ENCODE assay signal across 9 cellular contexts in genomic region chr17:39151680-39152058, GRCh38. TPM values are rescaled to one million over a fixed set of nuclear protein-coding genes. Genes with fewer than 3 reads are reported as not detected.
DNase-seq lines count a peak whose midpoint lies in the region; ATAC-seq and TF ChIP-seq lines count a peak whose summit lies in the region.
"Had no signal": no experiment of that assay in that cellular context is flagged by ENCODE, and none has a peak within 500 bp of the region (broad histone marks: within the 10 kb centered on the region; RNA-seq: fewer than 3 reads in every experiment).

No MANE protein-coding gene starts in this region.

- H3K27ac ChIP-seq in left lung (peak overlapping the region in 1 of 2 donors; percentile 85), temporal lobe (ENCODE audit: low read depth, low read length) (peak overlapping the region; percentile 50)

- no peaks in the 10 kb centered on the region for H3K9me3 ChIP-seq in left lung

- POLR2A ChIA-PET in activated naive CD8-positive, alpha-beta T cell treated with anti-CD3 and anti-CD28 coated beads, Interleukin-2, amount 10 ng/mL, durations not matched to agents 7 days and 5 days (lab: Charles Lee) = interaction anchor here (0.8 to 4.1 kb wide), 12 partner anchors 14 to 298 kb away, joined by 3 to 34 read pairs (median 6); partner anchors contain the start of genes ARL5C and RPL19

- ATAC-seq in activated CD8-positive, alpha-beta memory T cell treated with anti-CD3 and anti-CD28 coated beads, Interleukin-2, amount 10 ng/mL, durations not matched to agents 7 days and 5 days = no peak
- no peak for ATAC-seq in activated naive CD8-positive, alpha-beta T cell treated with anti-CD3 and anti-CD28 coated beads, Interleukin-2, amount 10 ng/mL, durations not matched to agents 7 days and 5 days (ENCODE audit: low read depth)
- ATAC-seq in left lung = no peak
- ATAC-seq in GM21381 (IDR thresholded peaks at IDR 0.05; ENCODE audit: unreplicated experiment) = no peak

- TF ChIP-seq CTCF in left lung (IDR thresholded peaks at IDR 0.05) = no peak

- peak overlapping the region; percentile 42 for H3K27ac Mint-ChIP-seq in activated CD8-positive, alpha-beta memory T cell treated with anti-CD3 and anti-CD28 coated beads, Interleukin-2, amount 10 ng/mL, durations not matched to agents 7 days and 5 days
- H3K27ac Mint-ChIP-seq in activated naive CD8-positive, alpha-beta T cell treated with anti-CD3 and anti-CD28 coated beads, Interleukin-2, amount 10 ng/mL, durations not matched to agents 7 days and 5 days = peak overlapping the region; percentile 69

- H3K36me3 ChIP-seq in left lung = no peaks in the 10 kb centered on the region

- H3K4me1 Mint-ChIP-seq in activated CD8-positive, alpha-beta memory T cell treated with anti-CD3 and anti-CD28 coated beads, Interleukin-2, amount 10 ng/mL, durations not matched to agents 7 days and 5 days = peaks cover 28% of the 10 kb centered on the region
- peaks cover 35% of the 10 kb centered on the region for H3K4me1 Mint-ChIP-seq in activated naive CD8-positive, alpha-beta T cell treated with anti-CD3 and anti-CD28 coated beads, Interleukin-2, amount 10 ng/mL, durations not matched to agents 7 days and 5 days

- peak overlapping the region; percentile 82 for H3K4me3 Mint-ChIP-seq in activated CD8-positive, alpha-beta memory T cell treated with anti-CD3 and anti-CD28 coated beads, Interleukin-2, amount 10 ng/mL, durations not matched to agents 7 days and 5 days
- H3K4me3 Mint-ChIP-seq in activated naive CD8-positive, alpha-beta T cell treated with anti-CD3 and anti-CD28 coated beads, Interleukin-2, amount 10 ng/mL, durations not matched to agents 7 days and 5 days = peak overlapping the region; percentile 98

- H3K4me3 ChIP-seq in left lung = peak overlapping the region; percentile 20 to 93

- H3K9me3 Mint-ChIP-seq in activated CD8-positive, alpha-beta memory T cell treated with anti-CD3 and anti-CD28 coated beads, Interleukin-2, amount 10 ng/mL, durations not matched to agents 7 days and 5 days (ENCODE audit: low read depth) = no peaks in the 10 kb centered on the region
- peaks cover 1% of the 10 kb centered on the region for H3K9me3 Mint-ChIP-seq in activated naive CD8-positive, alpha-beta T cell treated with anti-CD3 and anti-CD28 coated beads, Interleukin-2, amount 10 ng/mL, durations not matched to agents 7 days and 5 days

- H3K36me3 Mint-ChIP-seq in activated CD8-positive, alpha-beta memory T cell treated with anti-CD3 and anti-CD28 coated beads, Interleukin-2, amount 10 ng/mL, durations not matched to agents 7 days and 5 days = no peaks in the 10 kb centered on the region
- peaks cover 3% of the 10 kb centered on the region for H3K36me3 Mint-ChIP-seq in activated naive CD8-positive, alpha-beta T cell treated with anti-CD3 and anti-CD28 coated beads, Interleukin-2, amount 10 ng/mL, durations not matched to agents 7 days and 5 days

- DNase-seq in activated CD8-positive, alpha-beta memory T cell treated with anti-CD3 and anti-CD28 coated beads, Interleukin-2, amount 10 ng/mL, durations not matched to agents 7 days and 5 days = no peak
- no peak for DNase-seq in activated CD8-positive, alpha-beta memory T cell treated with anti-CD3 and anti-CD28 coated beads for 24 hours
- DNase-seq in activated naive CD8-positive, alpha-beta T cell treated with anti-CD3 and anti-CD28 coated beads, Interleukin-2, amount 10 ng/mL, durations not matched to agents 7 days and 5 days = peak; percentile 56
- DNase-seq in left lung (no peak), NCI-H345 treated with DMSO at 0.1 percent for 48 hours (lab: John Stamatoyannopoulos, UW; ENCODE audit: unreplicated experiment) (no peak), islet precursor cell (no peak)
- DNase-seq: MM.1S had no signal

- peaks cover 9 to 41% of the 10 kb centered on the region in 2 donors for H3K27me3 ChIP-seq in left lung

- peaks cover 25% of the 10 kb centered on the region for H3K27me3 Mint-ChIP-seq in activated CD8-positive, alpha-beta memory T cell treated with anti-CD3 and anti-CD28 coated beads, Interleukin-2, amount 10 ng/mL, durations not matched to agents 7 days and 5 days
- peaks cover 18% of the 10 kb centered on the region for H3K27me3 Mint-ChIP-seq in activated naive CD8-positive, alpha-beta T cell treated with anti-CD3 and anti-CD28 coated beads, Interleukin-2, amount 10 ng/mL, durations not matched to agents 7 days and 5 days

- CTCF ChIA-PET in activated CD8-positive, alpha-beta memory T cell treated with anti-CD3 and anti-CD28 coated beads, Interleukin-2, amount 10 ng/mL, durations not matched to agents 7 days and 5 days (lab: Charles Lee) = interaction anchor here (1.0 to 23.8 kb wide), 17 partner anchors 19 to 282 kb away, joined by 3 to 516 read pairs (median 6); partner anchors contain the start of genes ARL5C, LASP1 and LASP1NB

- H3K4me1 ChIP-seq in left lung = peaks cover 4 to 24% of the 10 kb centered on the region in 2 donors

- intact Hi-C loops in left lung (cut with DNase I) = loop anchor here in 1 of 2 donors (5.0 kb wide), 1 partner anchor 169 kb away; no protein-coding TSS in a partner anchor

RNA-seq across cellular contexts. Expression of gene PLXDC1, which starts 0.2 kb away (rescaled TPM):
- 1 to 10 TPM; 1.2 to 9.0 TPM for total RNA-seq in activated CD8-positive, alpha-beta memory T cell treated with anti-CD3 and anti-CD28 coated beads, Interleukin-2, amount 10 ng/mL, durations not matched to agents 7 days and 5 days
- 10 to 100 TPM in 1 of 2 experiments, 1 to 10 TPM in 1; 9.6 to 17.9 TPM for total RNA-seq in activated naive CD8-positive, alpha-beta T cell treated with anti-CD3 and anti-CD28 coated beads, Interleukin-2, amount 10 ng/mL, durations not matched to agents 7 days and 5 days
- total RNA-seq in left lung (10 to 100 TPM in 1 of 2 donors, 1 to 10 TPM in 1; 4.1 to 11.9 TPM), temporal lobe (7.9 TPM)

RNA-seq across cellular contexts. Expression of gene ARL5C, which starts 14.3 kb away (rescaled TPM):
- under 1 TPM in 1 of 2 experiments, not detected in 1; 0.35 TPM for total RNA-seq in activated CD8-positive, alpha-beta memory T cell treated with anti-CD3 and anti-CD28 coated beads, Interleukin-2, amount 10 ng/mL, durations not matched to agents 7 days and 5 days
- under 1 TPM in 1 of 2 experiments, not detected in 1; 0.11 TPM for total RNA-seq in activated naive CD8-positive, alpha-beta T cell treated with anti-CD3 and anti-CD28 coated beads, Interleukin-2, amount 10 ng/mL, durations not matched to agents 7 days and 5 days
- total RNA-seq in left lung (not detected), temporal lobe (not detected)

RNA-seq across cellular contexts. Expression of gene CACNB1, which starts 45.8 kb away (rescaled TPM):
- 10 to 100 TPM; 21.0 to 32.9 TPM for total RNA-seq in activated CD8-positive, alpha-beta memory T cell treated with anti-CD3 and anti-CD28 coated beads, Interleukin-2, amount 10 ng/mL, durations not matched to agents 7 days and 5 days
- total RNA-seq in activated naive CD8-positive, alpha-beta T cell treated with anti-CD3 and anti-CD28 coated beads, Interleukin-2, amount 10 ng/mL, durations not matched to agents 7 days and 5 days = 10 to 100 TPM; 25.9 to 27.2 TPM
- total RNA-seq in left lung (10 to 100 TPM; 23.8 to 31.4 TPM), temporal lobe (30.2 TPM)

RNA-seq across cellular contexts. Expression of gene RPL19, which starts 48.4 kb away (rescaled TPM):
- total RNA-seq in activated CD8-positive, alpha-beta memory T cell treated with anti-CD3 and anti-CD28 coated beads, Interleukin-2, amount 10 ng/mL, durations not matched to agents 7 days and 5 days = 1,000 to 10,000 TPM; 1,859 to 1,928 TPM
- total RNA-seq in activated naive CD8-positive, alpha-beta T cell treated with anti-CD3 and anti-CD28 coated beads, Interleukin-2, amount 10 ng/mL, durations not matched to agents 7 days and 5 days = 1,000 to 10,000 TPM; 2,120 to 2,134 TPM
- total RNA-seq in left lung = 1,000 to 10,000 TPM; 1,286 to 1,367 TPM
- total RNA-seq in temporal lobe = 940 TPM
